Comparison of ENCODE assay signal across 2 cellular contexts in genomic region chr9:114723926-114724325, GRCh38.
TF ChIP-seq lines count a peak whose summit lies in the region.

No MANE protein-coding gene starts in this region.

TF ChIP-seq in SK-N-SH, 30 proteins besides CTCF, POLR2A, EP300 and RAD21:
- TF ChIP-seq POLR2AphosphoS5 (IDR thresholded peaks at IDR 0.05; ENCODE audit: low read depth, low read length) (no peak), RXRA (IDR thresholded peaks at IDR 0.05; ENCODE audit: borderline replicate concordance, low read depth) (no peak), TCF12 (IDR thresholded peaks at IDR 0.05) (peak; percentile 80)
TF ChIP-seq in SK-N-SH: peak in this region for 1.

TF ChIP-seq in SK-N-SH treated with all-trans-retinoic acid at 6 μM for 48 hours, 23 proteins besides CTCF, POLR2A, EP300 and RAD21:
- no peak for TF ChIP-seq CREB5 (CRISPR knock-in tag; IDR thresholded peaks at IDR 0.05; ENCODE audit: low read depth)
- TF ChIP-seq ISL1 (CRISPR knock-in tag; IDR thresholded peaks at IDR 0.05): no peak
- no peak for TF ChIP-seq POU6F1 (CRISPR knock-in tag; IDR thresholded peaks at IDR 0.05; ENCODE audit: borderline replicate concordance, low read depth)
- no peak for TF ChIP-seq ZC3H10 (CRISPR knock-in tag; IDR thresholded peaks at IDR 0.05)
- no peak for TF ChIP-seq ESRRG (CRISPR knock-in tag; IDR thresholded peaks at IDR 0.05)
- TF ChIP-seq ZFP30 (CRISPR knock-in tag; IDR thresholded peaks at IDR 0.05): no peak
- TF ChIP-seq ZNF70 (CRISPR knock-in tag; IDR thresholded peaks at IDR 0.05): no peak
- TF ChIP-seq GLIS3 (CRISPR knock-in tag; IDR thresholded peaks at IDR 0.05): no peak
- no peak for TF ChIP-seq PATZ1 (CRISPR knock-in tag; IDR thresholded peaks at IDR 0.05; ENCODE audit: borderline replicate concordance)
TF ChIP-seq in SK-N-SH treated with all-trans-retinoic acid at 6 μM for 48 hours: peak in this region for 0.
